ENCODE assay signal across 22 cellular contexts in genomic region chr3:33105341-33105943, GRCh38.
"Had no signal": no experiment of that assay in that cellular context is flagged by ENCODE, and none has a peak within 500 bp of the region (broad histone marks: within the 10 kb centered on the region; RNA-seq: fewer than 3 reads in every experiment).

No MANE protein-coding gene starts in this region.

- H3K36me3 ChIP-seq: stomach, upper lobe of left lung had no signal

- ATAC-seq: activated naive CD8-positive, alpha-beta T cell treated with anti-CD3 and anti-CD28 coated beads, Interleukin-2, amount 50 U/mL, for 24 hours; foreskin keratinocyte; sciatic nerve; stimulated activated effector memory CD8-positive, alpha-beta T cell treated with anti-CD3 and anti-CD28 coated beads, Interleukin-12 subunit alpha, Interleukin-12 subunit beta, amount 100 ng/mL, for 72 hours had no signal

- H3K27ac ChIP-seq: coronary artery, foreskin keratinocyte, stomach, testis, upper lobe of left lung had no signal

- H3K36me3 Mint-ChIP-seq: activated CD4-positive, alpha-beta memory T cell treated with anti-CD3 and anti-CD28 coated beads for 36 hours; activated naive CD4-positive, alpha-beta T cell treated with anti-CD3 and anti-CD28 coated beads, Interleukin-2, amount 10 ng/mL, durations not matched to agents 7 days and 5 days; stimulated activated effector memory CD8-positive, alpha-beta T cell treated with anti-CD3 and anti-CD28 coated beads, Interleukin-12 subunit alpha, Interleukin-12 subunit beta, amount 100 ng/mL, for 72 hours had no signal

- H3K27me3 Mint-ChIP-seq: activated B cell treated with CpG ODN at 0.5 μM for 24 hours; activated CD4-positive, alpha-beta memory T cell treated with anti-CD3 and anti-CD28 coated beads for 36 hours; activated naive CD8-positive, alpha-beta T cell treated with anti-CD3 and anti-CD28 coated beads, Interleukin-2, amount 50 U/mL, for 24 hours had no signal

- H3K4me1 Mint-ChIP-seq: activated naive CD4-positive, alpha-beta T cell treated with anti-CD3 and anti-CD28 coated beads, Interleukin-2, amount 10 ng/mL, durations not matched to agents 7 days and 5 days; nephron progenitor cell; stimulated activated effector memory CD8-positive, alpha-beta T cell treated with anti-CD3 and anti-CD28 coated beads, Interleukin-12 subunit alpha, Interleukin-12 subunit beta, amount 100 ng/mL, for 72 hours had no signal

- H3K4me1 ChIP-seq: foreskin keratinocyte, stomach, testis, upper lobe of left lung had no signal

- H3K4me3 Mint-ChIP-seq: activated B cell treated with CpG ODN at 0.5 μM for 24 hours; activated CD4-positive, alpha-beta memory T cell treated with anti-CD3 and anti-CD28 coated beads for 36 hours; activated naive CD4-positive, alpha-beta T cell treated with anti-CD3 and anti-CD28 coated beads, Interleukin-2, amount 10 ng/mL, durations not matched to agents 7 days and 5 days; activated naive CD8-positive, alpha-beta T cell treated with anti-CD3 and anti-CD28 coated beads, Interleukin-2, amount 50 U/mL, for 24 hours; nephron progenitor cell; stimulated activated effector memory CD8-positive, alpha-beta T cell treated with anti-CD3 and anti-CD28 coated beads, Interleukin-12 subunit alpha, Interleukin-12 subunit beta, amount 100 ng/mL, for 72 hours had no signal

- DNase-seq: activated B cell treated with CpG ODN at 0.5 μM for 24 hours; activated CD4-positive, alpha-beta memory T cell treated with anti-CD3 and anti-CD28 coated beads for 36 hours; activated CD4-positive, alpha-beta T cell treated with anti-CD3 and anti-CD28 coated beads for 4 hours; activated effector memory CD4-positive, alpha-beta T cell treated with Interleukin-2 at 50 U/mL for 16 hours; activated naive CD4-positive, alpha-beta T cell treated with anti-CD3 and anti-CD28 coated beads, Interleukin-2, amount 10 ng/mL, durations not matched to agents 7 days and 5 days; activated naive CD8-positive, alpha-beta T cell treated with anti-CD3 and anti-CD28 coated beads, Interleukin-2, amount 50 U/mL, for 24 hours; activated T-cell treated with anti-CD3 and anti-CD28 coated beads, Interleukin-2, amount 50 U/mL, for 48 hours; aorta; foreskin keratinocyte; glutamatergic neuron; hippocampal formation; islet precursor cell; nephron progenitor cell; nucleus accumbens; stimulated activated CD4-positive, alpha-beta T cell treated with anti-CD3 and anti-CD28 coated beads, Interleukin-4, amount 100 ng/mL, for 24 hours; stomach; testis; upper lobe of left lung had no signal

- H3K9me3 Mint-ChIP-seq: activated B cell treated with CpG ODN at 0.5 μM for 24 hours; activated CD4-positive, alpha-beta memory T cell treated with anti-CD3 and anti-CD28 coated beads for 36 hours; activated naive CD4-positive, alpha-beta T cell treated with anti-CD3 and anti-CD28 coated beads, Interleukin-2, amount 10 ng/mL, durations not matched to agents 7 days and 5 days; activated naive CD8-positive, alpha-beta T cell treated with anti-CD3 and anti-CD28 coated beads, Interleukin-2, amount 50 U/mL, for 24 hours; nephron progenitor cell; stimulated activated effector memory CD8-positive, alpha-beta T cell treated with anti-CD3 and anti-CD28 coated beads, Interleukin-12 subunit alpha, Interleukin-12 subunit beta, amount 100 ng/mL, for 72 hours had no signal

- H3K9me3 ChIP-seq: stomach, testis, upper lobe of left lung had no signal

- H3K27me3 ChIP-seq: foreskin keratinocyte, stomach, testis, upper lobe of left lung had no signal

- H3K27ac Mint-ChIP-seq: activated B cell treated with CpG ODN at 0.5 μM for 24 hours; activated CD4-positive, alpha-beta memory T cell treated with anti-CD3 and anti-CD28 coated beads for 36 hours; activated naive CD4-positive, alpha-beta T cell treated with anti-CD3 and anti-CD28 coated beads, Interleukin-2, amount 10 ng/mL, durations not matched to agents 7 days and 5 days; activated naive CD8-positive, alpha-beta T cell treated with anti-CD3 and anti-CD28 coated beads, Interleukin-2, amount 50 U/mL, for 24 hours; nephron progenitor cell; stimulated activated effector memory CD8-positive, alpha-beta T cell treated with anti-CD3 and anti-CD28 coated beads, Interleukin-12 subunit alpha, Interleukin-12 subunit beta, amount 100 ng/mL, for 72 hours had no signal

- H3K4me3 ChIP-seq: coronary artery, lung, stomach, testis, upper lobe of left lung had no signal
